ENCODE assay signal across 14 cellular contexts in genomic region chr7:87480386-87480785, GRCh38. TPM values are rescaled to one million over a fixed set of nuclear protein-coding genes. Genes with fewer than 3 reads are reported as not detected.
"Had no signal": no experiment of that assay in that cellular context is flagged by ENCODE, and none has a peak within 500 bp of the region (broad histone marks: within the 10 kb centered on the region; RNA-seq: fewer than 3 reads in every experiment).

No MANE protein-coding gene starts in this region.

- H3K9me3 ChIP-seq: left lung, ovary, stomach, thoracic aorta had no signal

- H3K36me3 ChIP-seq: left lung, ovary, stomach, thoracic aorta had no signal

- H3K4me3 ChIP-seq: left lung, ovary, stomach, thoracic aorta had no signal

- H3K27me3 ChIP-seq: ovary had no signal

- H3K27ac ChIP-seq: left lung, ovary, stomach, thoracic aorta had no signal

- DNase-seq: activated CD4-positive, alpha-beta T cell treated with anti-CD3 and anti-CD28 coated beads for 4 hours; activated CD8-positive, alpha-beta memory T cell treated with anti-CD3 and anti-CD28 coated beads, Interleukin-2, amount 50 U/mL, for 4 hours; activated CD8-positive, alpha-beta T cell treated with anti-CD3 and anti-CD28 coated beads for 36 hours; activated naive CD4-positive, alpha-beta T cell; cortex of kidney; effector CD8-positive, alpha-beta T cell; immature natural killer cell; left lung; ovary; stimulated activated CD4-positive, alpha-beta T cell treated with anti-CD3 and anti-CD28 coated beads, Interleukin-4, amount 100 ng/mL, for 4 hours; stomach; T-cell had no signal

RNA-seq across cellular contexts. Expression of gene ABCB4, which starts 4.9 kb away (rescaled TPM):
- total RNA-seq: activated T-helper 1 cell treated with anti-CD3 and anti-CD28 coated beads, Interleukin-12 subunit alpha, Interleukin-12 subunit beta, Interleukin-2, Interleukin-4 antibody, amounts not matched to agents 30 ng/mL and 10 ng/mL and 1 ng/mL, durations not matched to agents 14 hours and 24 hours and 36 hours had no signal
